Comparison of ENCODE assay signal across 25 cellular contexts in genomic region chr20:15977026-15977425, GRCh38.
"Had no signal": no experiment of that assay in that cellular context is flagged by ENCODE, and none has a peak within 500 bp of the region (broad histone marks: within the 10 kb centered on the region; RNA-seq: fewer than 3 reads in every experiment).

No MANE protein-coding gene starts in this region.

- DNase-seq: activated CD4-positive, alpha-beta T cell treated with anti-CD3 and anti-CD28 coated beads for 1 hour; activated CD4-positive, alpha-beta T cell treated with anti-CD3 and anti-CD28 coated beads, Interleukin-2, amount 50 U/mL, for 1 hour; activated CD8-positive, alpha-beta T cell treated with anti-CD3 and anti-CD28 coated beads, Interleukin-2, amount 10 ng/mL, durations not matched to agents 7 days and 5 days; activated naive CD4-positive, alpha-beta T cell; activated naive CD8-positive, alpha-beta T cell treated with anti-CD3 and anti-CD28 coated beads, Interleukin-2, amount 10 ng/mL, durations not matched to agents 7 days and 5 days; amniotic stem cell; esophagus squamous epithelium; gastrocnemius medialis; head of caudate nucleus; hypothalamus; left colon; mucosa of descending colon; small intestine; stimulated activated CD4-positive, alpha-beta T cell treated with anti-CD3 and anti-CD28 coated beads, Interleukin-2, amount 100 ng/mL, for 24 hours; stomach had no signal

- H3K9me3 ChIP-seq: esophagus squamous epithelium, gastrocnemius medialis, stomach, suprapubic skin, tibial nerve had no signal

- H3K36me3 Mint-ChIP-seq: activated naive CD8-positive, alpha-beta T cell treated with anti-CD3 and anti-CD28 coated beads, Interleukin-2, amount 10 ng/mL, durations not matched to agents 7 days and 5 days; stimulated activated effector memory CD8-positive, alpha-beta T cell treated with anti-CD3 and anti-CD28 coated beads, Interleukin-12 subunit alpha, Interleukin-12 subunit beta, amount 100 ng/mL, for 72 hours had no signal

- H3K27ac Mint-ChIP-seq: activated CD8-positive, alpha-beta T cell treated with anti-CD3 and anti-CD28 coated beads, Interleukin-2, amount 10 ng/mL, durations not matched to agents 7 days and 5 days; activated naive CD8-positive, alpha-beta T cell treated with anti-CD3 and anti-CD28 coated beads, Interleukin-2, amount 10 ng/mL, durations not matched to agents 7 days and 5 days; activated T-helper 2 cell treated with anti-CD3 and anti-CD28 coated beads, Interferon-gamma antibody, Interleukin-2, Interleukin-4, amounts not matched to agents 10 μg/mL and 5 μg/mL and 100 μg/mL, durations not matched to agents 14 hours and 24 hours and 36 hours; memory B cell; stimulated activated effector memory CD8-positive, alpha-beta T cell treated with anti-CD3 and anti-CD28 coated beads, Interleukin-12 subunit alpha, Interleukin-12 subunit beta, amount 100 ng/mL, for 72 hours; T-helper 2 cell treated with Interferon-gamma antibody and Interleukin-4, amounts not matched to agents 5 μg/mL and 100 μg/mL, for 36 hours had no signal

- ATAC-seq: activated CD8-positive, alpha-beta T cell treated with anti-CD3 and anti-CD28 coated beads, Interleukin-2, amount 10 ng/mL, durations not matched to agents 7 days and 5 days; gastrocnemius medialis; left colon; mucosa of descending colon; sciatic nerve; stimulated activated effector memory CD8-positive, alpha-beta T cell treated with anti-CD3 and anti-CD28 coated beads, Interleukin-12 subunit alpha, Interleukin-12 subunit beta, amount 100 ng/mL, for 72 hours had no signal

- H3K4me3 Mint-ChIP-seq: activated CD8-positive, alpha-beta T cell treated with anti-CD3 and anti-CD28 coated beads, Interleukin-2, amount 10 ng/mL, durations not matched to agents 7 days and 5 days; activated naive CD8-positive, alpha-beta T cell treated with anti-CD3 and anti-CD28 coated beads, Interleukin-2, amount 10 ng/mL, durations not matched to agents 7 days and 5 days; central memory CD8-positive, alpha-beta T cell; memory B cell; stimulated activated effector memory CD8-positive, alpha-beta T cell treated with anti-CD3 and anti-CD28 coated beads, Interleukin-12 subunit alpha, Interleukin-12 subunit beta, amount 100 ng/mL, for 72 hours; T-helper 2 cell treated with Interferon-gamma antibody and Interleukin-4, amounts not matched to agents 5 μg/mL and 100 μg/mL, for 36 hours had no signal

- H3K4me3 ChIP-seq: breast epithelium, esophagus squamous epithelium, gastrocnemius medialis, mucosa of descending colon, stomach, suprapubic skin, tibial nerve had no signal

- H3K27me3 Mint-ChIP-seq: central memory CD8-positive, alpha-beta T cell; memory B cell had no signal

- H3K36me3 ChIP-seq: breast epithelium, esophagus squamous epithelium, gastrocnemius medialis, stomach, suprapubic skin, tibial nerve had no signal

- H3K4me1 Mint-ChIP-seq: activated naive CD8-positive, alpha-beta T cell treated with anti-CD3 and anti-CD28 coated beads, Interleukin-2, amount 10 ng/mL, durations not matched to agents 7 days and 5 days; central memory CD8-positive, alpha-beta T cell; memory B cell; stimulated activated effector memory CD8-positive, alpha-beta T cell treated with anti-CD3 and anti-CD28 coated beads, Interleukin-12 subunit alpha, Interleukin-12 subunit beta, amount 100 ng/mL, for 72 hours had no signal

- H3K27ac ChIP-seq: breast epithelium, esophagus squamous epithelium, gastrocnemius medialis, stomach, suprapubic skin, tibial nerve, VCaP had no signal

- H3K27me3 ChIP-seq: breast epithelium, esophagus squamous epithelium, gastrocnemius medialis, stomach, suprapubic skin, tibial nerve had no signal

- H3K4me1 ChIP-seq: breast epithelium, esophagus squamous epithelium, gastrocnemius medialis, stomach, suprapubic skin, tibial nerve had no signal
